Comparison of ENCODE assay signal across 17 cellular contexts in genomic region chr3:192884831-192885356, GRCh38. TPM values are rescaled to one million over a fixed set of nuclear protein-coding genes. Genes with fewer than 3 reads are reported as not detected.
DNase-seq lines count a peak whose midpoint lies in the region; ATAC-seq and TF ChIP-seq lines count a peak whose summit lies in the region.
"Had no signal": no experiment of that assay in that cellular context is flagged by ENCODE, and none has a peak within 500 bp of the region (broad histone marks: within the 10 kb centered on the region; RNA-seq: fewer than 3 reads in every experiment).

No MANE protein-coding gene starts in this region.

- intact Hi-C loops in MCF 10A (cut with micrococcal nuclease), result loop anchor here (5.0 kb wide), 1 partner anchor 53 kb away; no protein-coding TSS in a partner anchor
- intact Hi-C loops in mammary epithelial cell (cut with micrococcal nuclease), result no loop called here

- TF ChIP-seq CTCF in MCF 10A (IDR thresholded peaks at IDR 0.05; ENCODE audit: unreplicated experiment) (no peak), mammary epithelial cell (conservative IDR thresholded peaks at IDR 0.05 in 1 of 2, IDR thresholded peaks at IDR 0.05 in 1 of 2; ENCODE audit: extremely low read depth in 1 of 2, insufficient read depth in 1 of 2, low read depth in 1 of 2, low read length in 2 of 2) (no peak)

- no peaks in the 10 kb centered on the region for H4K20me1 ChIP-seq in mammary epithelial cell (ENCODE audit: insufficient read depth, low read length)

- H3K36me3 Mint-ChIP-seq in MCF 10A (ENCODE audit: insufficient read depth, unreplicated experiment), result no peaks in the 10 kb centered on the region
- H3K36me3 Mint-ChIP-seq: activated CD4-positive, alpha-beta memory T cell treated with anti-CD3 and anti-CD28 coated beads for 36 hours; IgD-negative memory B cell had no signal

- H3K9me3 ChIP-seq in mammary epithelial cell (replicated peaks; ENCODE audit: insufficient read depth, low read length), result no peaks in the 10 kb centered on the region

- 86% methylated on average over 4 of the region's 4 CpGs for WGBS in mammary epithelial cell (ENCODE audit: low coverage, missing lambda C conversion rate)

- H3K36me3 ChIP-seq in mammary epithelial cell (ENCODE audit: insufficient read depth, low read length), result no peaks in the 10 kb centered on the region

- in situ Hi-C loops in mammary epithelial cell (cut with MboI; ENCODE audit: low sequenced_read_pairs in 2 of 2), result no loop called here

- H3K9me3 Mint-ChIP-seq in MCF 10A (ENCODE audit: unreplicated experiment), result no peaks in the 10 kb centered on the region
- H3K9me3 Mint-ChIP-seq: activated CD4-positive, alpha-beta memory T cell treated with anti-CD3 and anti-CD28 coated beads for 36 hours; brain; IgD-negative memory B cell had no signal

- H3K79me2 ChIP-seq in mammary epithelial cell (ENCODE audit: insufficient read depth, low read length), result peaks cover 32% of the 10 kb centered on the region

- H3K4me1 ChIP-seq in mammary epithelial cell (ENCODE audit: insufficient read depth, low read length), result peaks cover 38% of the 10 kb centered on the region

- no peak overlapping the region for H2AFZ ChIP-seq in mammary epithelial cell (ENCODE audit: low read depth, low read length)

- H3K4me2 ChIP-seq in mammary epithelial cell (ENCODE audit: insufficient read depth, low read depth, low read length), result no peak overlapping the region

- POLR2A ChIA-PET in MCF 10A (lab: Yijun Ruan, JAX), result no interaction called here

- peak; percentile 61 for ATAC-seq in SK-N-SH treated with all-trans-retinoic acid at 6 μM for 48 hours
- ATAC-seq in HG03196 (IDR thresholded peaks at IDR 0.05; ENCODE audit: unreplicated experiment), result no peak
- no peak for ATAC-seq in left lobe of liver

- H3K4me3 Mint-ChIP-seq in MCF 10A (ENCODE audit: unreplicated experiment), result no peak overlapping the region
- H3K4me3 Mint-ChIP-seq: activated CD4-positive, alpha-beta memory T cell treated with anti-CD3 and anti-CD28 coated beads for 36 hours; brain had no signal

- H3K4me1 Mint-ChIP-seq in MCF 10A (ENCODE audit: insufficient read depth, unreplicated experiment), result peaks cover 41% of the 10 kb centered on the region
- H3K4me1 Mint-ChIP-seq: IgD-negative memory B cell had no signal

- dilution Hi-C loops in mammary epithelial cell (cut with HindIII; ENCODE audit: low sequenced_read_pairs), result no loop called here

- no peaks in the 10 kb centered on the region for H3K27me3 ChIP-seq in mammary epithelial cell (ENCODE audit: insufficient read depth, low read length)

- CTCF ChIA-PET in MCF 10A (lab: Yijun Ruan, JAX), result interaction anchor here (1.1 kb wide), 1 partner anchor 69 kb away, joined by 8 read pairs; no protein-coding TSS in a partner anchor
- CTCF ChIA-PET in mammary epithelial cell (lab: Charles Lee; ENCODE audit: low non-redundant PET), result no interaction called here

- no peaks in the 10 kb centered on the region for H3K27me3 Mint-ChIP-seq in MCF 10A (ENCODE audit: insufficient read depth, unreplicated experiment)
- H3K27me3 Mint-ChIP-seq: brain had no signal

- DNase-seq in MCF 10A (ENCODE audit: unreplicated experiment), result no peak
- no peak for DNase-seq in mammary epithelial cell
- DNase-seq in glomerular visceral epithelial cell (ENCODE audit: extremely low spot score), result peak; percentile 74
- DNase-seq in left lobe of liver (ENCODE audit: low spot score), result no peak
- no peak for DNase-seq in effector CD8-positive, alpha-beta T cell (lab: John Stamatoyannopoulos, UW)
- no peak for DNase-seq in AG20443 (ENCODE audit: low spot score)
- DNase-seq: activated CD4-positive, alpha-beta memory T cell treated with anti-CD3 and anti-CD28 coated beads for 36 hours; hippocampal formation; NCI-H1105 treated with DMSO at 0.1 percent for 48 hours; NCI-H524 treated with DMSO at 0.1 percent for 48 hours; nucleus accumbens; T-helper 9 cell had no signal

- BruUV-seq in MCF 10A (replicated peaks; lab: Mats Ljungman, UMichigan) (no TSS peak), mammary epithelial cell (replicated peaks; lab: Mats Ljungman, UMichigan) (no TSS peak)

- peak overlapping the region; percentile 65 for H3K27ac Mint-ChIP-seq in MCF 10A (ENCODE audit: low read depth, unreplicated experiment)
- H3K27ac Mint-ChIP-seq: IgD-negative memory B cell had no signal

- H3K9ac ChIP-seq in mammary epithelial cell (ENCODE audit: insufficient read depth, low read length), result no peak overlapping the region

- H3K4me3 ChIP-seq in mammary epithelial cell (replicated peaks in 1 of 3; ENCODE audit: insufficient read depth in 1 of 3, low read depth in 2 of 3, low read length in 3 of 3), result no peak overlapping the region
- H3K4me3 ChIP-seq: lung had no signal

- H3K27ac ChIP-seq in mammary epithelial cell (ENCODE audit: insufficient read depth, low read depth, low read length), result no peak overlapping the region

TF ChIP-seq in SK-N-SH treated with all-trans-retinoic acid at 6 μM for 48 hours, 23 proteins besides CTCF, POLR2A, EP300 and RAD21 (continues in another document):
- TF ChIP-seq CSDC2 (CRISPR knock-in tag; IDR thresholded peaks at IDR 0.05) (peak; percentile 86), ESRRG (CRISPR knock-in tag; IDR thresholded peaks at IDR 0.05) (peak; percentile 84), GLIS3 (CRISPR knock-in tag; IDR thresholded peaks at IDR 0.05) (peak; percentile 92), ZFP30 (CRISPR knock-in tag; IDR thresholded peaks at IDR 0.05) (no peak), ZNF8 (CRISPR knock-in tag; IDR thresholded peaks at IDR 0.05) (peak; percentile 67; the same call in 1 of the 2 replicates), ZNF70 (CRISPR knock-in tag; IDR thresholded peaks at IDR 0.05) (no peak), RARB (CRISPR knock-in tag; IDR thresholded peaks at IDR 0.05) (peak; percentile 76), PPARA (CRISPR knock-in tag; IDR thresholded peaks at IDR 0.05; ENCODE audit: borderline replicate concordance) (no peak), TOX (CRISPR knock-in tag; IDR thresholded peaks at IDR 0.05; ENCODE audit: borderline replicate concordance) (peak; percentile 96), ISL1 (CRISPR knock-in tag; IDR thresholded peaks at IDR 0.05) (peak; percentile 100), ZFP3 (CRISPR knock-in tag; IDR thresholded peaks at IDR 0.05) (peak; percentile 48), BACH2 (CRISPR knock-in tag; IDR thresholded peaks at IDR 0.05; ENCODE audit: borderline replicate concordance) (no peak), OSR1 (CRISPR knock-in tag; IDR thresholded peaks at IDR 0.05) (no peak), CSRNP3 (CRISPR knock-in tag; IDR thresholded peaks at IDR 0.05) (peak; percentile 89), SNAI2 (CRISPR knock-in tag; IDR thresholded peaks at IDR 0.05) (peak; percentile 88), PATZ1 (CRISPR knock-in tag; IDR thresholded peaks at IDR 0.05; ENCODE audit: borderline replicate concordance) (peak; percentile 85)

RNA-seq across cellular contexts. Expression of gene MB21D2, which starts 32.8 kb away (rescaled TPM):
- total RNA-seq in MCF 10A (2022) (3.6 and 4.4 TPM in 2 replicates), mammary epithelial cell (1 to 10 TPM; 5.2 to 7.8 TPM), left lobe of liver (0.23 TPM)
- 4.7 TPM for polyA plus RNA-seq in mammary epithelial cell
- 4.9 TPM for polyA minus RNA-seq in mammary epithelial cell
- polyA plus RNA-seq: IgD-negative memory B cell had no signal
